ENCODE assay signal across 8 cellular contexts in the genomic region with DNA sequence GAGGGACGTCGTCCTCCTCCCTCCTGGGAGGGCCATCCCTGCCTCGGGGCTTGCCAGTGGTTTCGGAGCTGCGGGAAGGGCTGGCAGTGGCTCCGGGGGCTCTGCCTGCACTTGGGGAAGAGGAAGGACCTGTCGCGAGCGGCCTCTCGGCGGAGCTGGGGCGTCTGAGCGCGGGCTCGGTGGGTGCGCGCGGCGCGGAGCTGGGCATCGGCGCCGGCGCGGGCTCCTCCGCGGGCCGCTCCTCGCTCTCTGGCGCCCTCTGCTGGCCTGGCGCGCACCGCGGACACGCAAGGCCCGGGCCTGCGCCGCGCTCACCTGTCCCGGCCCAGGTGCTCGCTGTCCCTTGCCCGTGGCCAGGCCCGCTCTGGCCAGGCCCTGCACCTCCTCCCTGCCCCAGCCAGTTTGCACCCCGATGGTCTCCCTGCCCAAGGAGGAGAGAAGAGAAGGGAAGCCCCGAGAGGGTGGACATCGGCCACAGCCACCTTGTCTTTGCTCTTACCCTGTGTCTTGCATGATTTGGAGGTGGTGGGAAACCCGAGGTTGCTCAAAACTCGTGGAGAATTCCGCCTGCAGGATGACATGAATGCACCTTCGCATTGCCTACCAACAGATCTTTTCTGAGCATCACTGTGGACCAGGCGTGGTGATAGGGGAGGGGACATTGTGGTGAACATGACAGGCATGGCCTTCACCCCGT.
DNase-seq lines count a peak whose midpoint lies in the region; TF ChIP-seq lines count a peak whose summit lies in the region.
"Not testable (repeated sequence)": the region's sequence is repeated elsewhere in the genome, so short reads cannot be mapped to it uniquely, and the experiment has no call there.

No MANE protein-coding gene starts in this region.

- H3K4me3 ChIP-seq in brain microvascular endothelial cell (ENCODE audit: low read depth, low read length) (peak overlapping the region; percentile 22), left ventricle myocardium inferior (peak overlapping the region; percentile 64), neuronal stem cell (ENCODE audit: low read length in 2 of 2) (peak overlapping the region; percentile 32 to 86)

- TF ChIP-seq CTCF in HFFc6 (IDR thresholded peaks at IDR 0.05) (peak; percentile 88), brain microvascular endothelial cell (IDR thresholded peaks at IDR 0.05; ENCODE audit: low read depth, low read length, missing control alignments) (peak; percentile 30), left ventricle myocardium inferior (IDR thresholded peaks at IDR 0.05; ENCODE audit: borderline replicate concordance) (peak; percentile 87)

- peak overlapping the region; percentile 83 for H3K18ac ChIP-seq in neuronal stem cell (ENCODE audit: low read length)

- intact Hi-C loops in left ventricle myocardium inferior (cut with micrococcal nuclease): not testable (repeated sequence)

- in situ Hi-C loops in brain microvascular endothelial cell (cut with HindIII; ENCODE audit: low pct_ligation_motif_present, low sequenced_read_pairs): not testable (repeated sequence)

- H4K91ac ChIP-seq in neuronal stem cell (ENCODE audit: low read depth, low read length, poor library complexity): not testable (repeated sequence)

- H3K36me3 ChIP-seq in brain microvascular endothelial cell (replicated peaks); left ventricle myocardium inferior; neuronal stem cell (replicated peaks in 1 of 2; ENCODE audit: control insufficient read depth in 2 of 2, insufficient read depth in 2 of 2, low read length in 2 of 2): not testable (repeated sequence)

- not testable (repeated sequence) for H2AK5ac ChIP-seq in neuronal stem cell (ENCODE audit: low read depth, low read length)

- H2BK120ac ChIP-seq in neuronal stem cell (ENCODE audit: low read depth, low read length): not testable (repeated sequence)

- H2BK15ac ChIP-seq in neuronal stem cell (ENCODE audit: low read length): not testable (repeated sequence)

- not testable (repeated sequence) for H3K27me3 ChIP-seq in brain microvascular endothelial cell (replicated peaks)
- H3K27me3 ChIP-seq in left ventricle myocardium inferior (ENCODE audit: low read depth): peaks cover 50% of the 10 kb centered on the region
- peaks cover 0 to 15% (median 12%) of the 10 kb centered on the region in 3 experiments for H3K27me3 ChIP-seq in neuronal stem cell (ENCODE audit: control insufficient read depth in 3 of 3, insufficient read depth in 3 of 3, low read depth in 1 of 3, low read length in 3 of 3)

- H3K36me3 Mint-ChIP-seq in HFFc6 (ENCODE audit: low read depth): not testable (repeated sequence)

- peak overlapping the region; percentile 26 for H3K4me3 Mint-ChIP-seq in HFFc6

- not testable (repeated sequence) for H3K27ac ChIP-seq in brain microvascular endothelial cell; left ventricle myocardium inferior (replicated peaks); neuronal stem cell (replicated peaks; ENCODE audit: low read length)

- not testable (repeated sequence) for H3K4me1 Mint-ChIP-seq in HFFc6 (ENCODE audit: low read depth)

- not testable (repeated sequence) for H2BK12ac ChIP-seq in neuronal stem cell (ENCODE audit: low read length)

- H3K4me1 ChIP-seq in left ventricle myocardium inferior; neuronal stem cell (ENCODE audit: control insufficient read depth in 2 of 2, insufficient read depth in 1 of 2, low read depth in 1 of 2, low read length in 2 of 2): not testable (repeated sequence)

- peak overlapping the region; percentile 77 for H3K9ac ChIP-seq in neuronal stem cell (ENCODE audit: low read depth, low read length, poor library complexity)

- not testable (repeated sequence) for H3K14ac ChIP-seq in neuronal stem cell (ENCODE audit: low read length)

- not testable (repeated sequence) for H3K27ac Mint-ChIP-seq in HFFc6

- not testable (repeated sequence) for H3K9me3 Mint-ChIP-seq in HFFc6

- H3K79me1 ChIP-seq in neuronal stem cell (ENCODE audit: low read depth, low read length): not testable (repeated sequence)

- WGBS in neuronal stem cell (ENCODE audit: extremely low coverage in 2 of 2, insufficient read length in 2 of 2, insufficient replicate concordance in 1 of 2), 2 donors: no CpG with 5 or more reads among the region's 52 CpGs

- H4K8ac ChIP-seq in neuronal stem cell (ENCODE audit: low read depth, low read length): not testable (repeated sequence)

- not testable (repeated sequence) for H3K23ac ChIP-seq in neuronal stem cell (ENCODE audit: low read depth, low read length, poor library complexity)

- not testable (repeated sequence) for H3K9me3 ChIP-seq in left ventricle myocardium inferior (replicated peaks); neuronal stem cell (replicated peaks in 1 of 2; ENCODE audit: control insufficient read depth in 2 of 2, insufficient read depth in 1 of 2, low read depth in 1 of 2, low read length in 2 of 2)

- DNase-seq in CD1c-positive myeloid dendritic cell (ENCODE audit: extremely low spot score) (peak; percentile 57), NCI-H69 (lab: John Stamatoyannopoulos, UW) (peak; percentile 58), left ventricle myocardium inferior (peak; percentile 47), neuronal stem cell (ENCODE audit: low spot score) (peak; percentile 70)
- DNase-seq in HFFc6, brain microvascular endothelial cell: not testable (repeated sequence)
- peak; percentile 74 for DNase-seq in activated CD4-positive, alpha-beta T cell treated with anti-CD3 and anti-CD28 coated beads, Interleukin-2, amount 50 U/mL, for 1 hour
- DNase-seq in stimulated activated CD8-positive, alpha-beta memory T cell treated with anti-CD3 and anti-CD28 coated beads, Interleukin-4, amount 100 ng/mL, for 1 hour (ENCODE audit: low read depth in 2 of 2, low spot score in 1 of 2): peak; percentile 16 to 51

- not testable (repeated sequence) for H2BK5ac ChIP-seq in neuronal stem cell (ENCODE audit: low read length)

- H3K4me2 ChIP-seq in neuronal stem cell (ENCODE audit: insufficient read depth, low read length, poor library complexity, severe bottlenecking): peak overlapping the region; percentile 66

- peak overlapping the region; percentile 89 for H2AFZ ChIP-seq in neuronal stem cell (ENCODE audit: low read length)

- peaks cover 48% of the 10 kb centered on the region for H3K27me3 Mint-ChIP-seq in HFFc6 (ENCODE audit: insufficient read depth)

- not testable (repeated sequence) for H3K4ac ChIP-seq in neuronal stem cell (ENCODE audit: low read length)

Comparison
In these comparisons a context has a peak if more than half of its experiments do, and no peak if none do; other contexts are left out.
1. CTCF ChIP-seq: peak in every context shown above with its lines; median percentile 88 in HFFc6; 87 in left ventricle myocardium inferior; 30 in brain microvascular endothelial cell.